8 cellular contexts compared by ENCODE assay signal in the genomic region with DNA sequence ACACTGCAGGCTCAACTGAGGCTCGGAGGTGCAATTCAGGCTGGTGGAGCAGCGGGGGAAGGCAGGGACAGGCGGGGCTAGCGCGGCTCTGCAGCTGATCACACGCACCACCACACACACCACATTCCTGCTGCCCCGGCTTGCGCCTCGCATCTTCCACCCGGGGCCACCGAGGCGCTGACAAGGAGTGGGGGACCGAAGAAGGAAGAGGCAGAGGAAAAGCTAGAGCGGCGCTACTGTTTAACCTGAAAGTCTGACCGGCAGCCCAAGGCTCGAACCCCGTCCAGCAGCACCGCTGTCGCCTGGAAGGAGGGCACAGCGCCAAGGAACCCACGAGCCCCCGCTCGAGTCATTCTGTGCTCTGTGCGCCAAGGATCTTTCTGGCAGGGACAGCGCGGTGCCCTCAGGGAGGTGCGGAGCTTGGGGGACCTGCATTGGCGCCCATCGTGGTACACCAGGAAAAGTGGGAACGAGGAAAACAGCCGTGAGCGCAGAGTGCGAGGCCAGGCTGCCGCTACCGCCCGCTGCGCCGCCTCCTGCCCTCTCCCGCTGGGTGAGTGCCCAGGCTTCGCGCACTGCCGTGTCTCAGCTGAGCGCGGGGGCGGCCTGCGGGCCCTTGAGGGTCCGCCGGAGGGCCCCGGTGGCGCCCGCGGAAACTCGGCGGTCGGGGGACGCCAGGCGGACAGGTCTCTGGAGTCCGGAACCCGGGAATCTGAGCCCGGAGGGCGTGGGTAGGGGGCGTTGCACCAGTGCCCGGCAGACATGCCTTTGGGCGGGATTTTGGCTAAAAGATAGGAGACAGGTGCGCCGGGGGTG. TPM values are rescaled to one million over a fixed set of nuclear protein-coding genes. Genes with fewer than 3 reads are reported as not detected.
A peak's percentile ranks its signal among the peaks of the same experiment; 100 is the strongest.
DNase-seq lines count a peak whose midpoint lies in the region; FAIRE-seq lines count a peak whose summit lies in the region.

No MANE protein-coding gene starts in this region.

- H3K4me3 ChIP-seq in small intestine (ENCODE audit: low read depth in 1 of 2, low read length in 2 of 2): peak overlapping the region; percentile 11 to 72

- peaks cover 53% of the 10 kb centered on the region for H3K27me3 Mint-ChIP-seq in activated naive CD8-positive, alpha-beta T cell treated with anti-CD3 and anti-CD28 coated beads for 36 hours

- FAIRE-seq in small intestine (lab: Jason Lieb, UNC): no peak

- peaks cover 4% of the 10 kb centered on the region for H3K4me1 Mint-ChIP-seq in activated naive CD8-positive, alpha-beta T cell treated with anti-CD3 and anti-CD28 coated beads for 36 hours

- peaks cover 4% of the 10 kb centered on the region for H3K36me3 Mint-ChIP-seq in activated naive CD8-positive, alpha-beta T cell treated with anti-CD3 and anti-CD28 coated beads for 36 hours

- no peaks in the 10 kb centered on the region for H3K9me3 ChIP-seq in small intestine (ENCODE audit: control insufficient read depth, low read depth)

- peaks cover 3% of the 10 kb centered on the region for H3K9me3 Mint-ChIP-seq in activated naive CD8-positive, alpha-beta T cell treated with anti-CD3 and anti-CD28 coated beads for 36 hours

- H3K36me3 ChIP-seq in small intestine (ENCODE audit: control insufficient read depth in 2 of 2, insufficient read depth in 2 of 2, low read length in 2 of 2): no peaks in the 10 kb centered on the region

- peak overlapping the region; percentile 14 for H3K4me3 Mint-ChIP-seq in activated naive CD8-positive, alpha-beta T cell treated with anti-CD3 and anti-CD28 coated beads for 36 hours

- no peak overlapping the region for H3K27ac Mint-ChIP-seq in activated naive CD8-positive, alpha-beta T cell treated with anti-CD3 and anti-CD28 coated beads for 36 hours

- H3K27ac ChIP-seq in small intestine (ENCODE audit: low read depth in 1 of 2, low read length in 1 of 2): peak overlapping the region; percentile 79 to 89

- DNase-seq in HK-2 (ENCODE audit: unreplicated experiment) (peak; percentile 46), iPS-NIHi11 (ENCODE audit: low spot score) (peak; percentile 60), small intestine (peak; percentile 74), DMS79 treated with DMSO at 0.1 percent for 48 hours (lab: John Stamatoyannopoulos, UW) (no peak), mesenteric fat pad (ENCODE audit: low spot score) (no peak)
- DNase-seq in activated naive CD8-positive, alpha-beta T cell treated with anti-CD3 and anti-CD28 coated beads for 36 hours: no peak
- DNase-seq in activated effector memory CD4-positive, alpha-beta T cell treated with anti-CD3 and anti-CD28 coated beads, Interleukin-2, amount 50 U/mL, for 16 hours: no peak
- no peak for DNase-seq in stimulated activated CD4-positive, alpha-beta T cell treated with anti-CD3 and anti-CD28 coated beads, Interleukin-4, amount 100 ng/mL, for 24 hours

- 2% methylated on average over 62 to 67 of the region's 67 CpGs for WGBS in small intestine, 3 donors

- no peaks in the 10 kb centered on the region for H3K4me1 ChIP-seq in small intestine (ENCODE audit: control insufficient read depth in 2 of 2, insufficient read depth in 1 of 2, low read depth in 1 of 2, low read length in 1 of 2)

- H3K27me3 ChIP-seq in small intestine (ENCODE audit: control insufficient read depth in 2 of 2, insufficient read depth in 2 of 2, low read length in 2 of 2): no peaks in the 10 kb centered on the region

RNA-seq across cellular contexts. Expression of gene KCNJ3, which starts 0.9 kb away (rescaled TPM):
- total RNA-seq in activated naive CD8-positive, alpha-beta T cell treated with anti-CD3 and anti-CD28 coated beads for 36 hours: not detected
- 1 to 10 TPM; 3.0 to 6.5 (median 4.9) TPM for polyA plus RNA-seq in small intestine
- total RNA-seq in mesenteric fat pad: not detected

Comparison
In these comparisons a context has a peak if more than half of its experiments do, and no peak if none do; other contexts are left out.
1. DNase-seq: peak in HK-2 (single experiment), iPS-NIHi11 (single experiment) and small intestine (single experiment); none in activated naive CD8-positive, alpha-beta T cell treated with anti-CD3 and anti-CD28 coated beads for 36 hours (single experiment), DMS79 treated with DMSO at 0.1 percent for 48 hours (single experiment), activated effector memory CD4-positive, alpha-beta T cell treated with anti-CD3 and anti-CD28 coated beads, Interleukin-2, amount 50 U/mL, for 16 hours (single experiment), mesenteric fat pad (single experiment) and stimulated activated CD4-positive, alpha-beta T cell treated with anti-CD3 and anti-CD28 coated beads, Interleukin-4, amount 100 ng/mL, for 24 hours (single experiment).